ENCODE assay signal across 8 cellular contexts in genomic region chr2:162072181-162072702, GRCh38. TPM values are rescaled to one million over a fixed set of nuclear protein-coding genes. Genes with fewer than 3 reads are reported as not detected.
A peak's percentile ranks its signal among the peaks of the same experiment; 100 is the strongest.
DNase-seq lines count a peak whose midpoint lies in the region; ATAC-seq lines count a peak whose summit lies in the region.

No MANE protein-coding gene starts in this region.

- peaks cover 8 to 16% of the 10 kb centered on the region in 2 donors for H3K36me3 Mint-ChIP-seq in activated T-cell treated with anti-CD3 and anti-CD28 coated beads, Interleukin-2, amount 50 U/mL, for 72 hours (ENCODE audit: insufficient read depth in 2 of 2)
- peaks cover 9 to 47% of the 10 kb centered on the region in 2 donors for H3K36me3 Mint-ChIP-seq in activated naive CD4-positive, alpha-beta T cell treated with anti-CD3 and anti-CD28 coated beads, Interleukin-2, amount 50 U/mL, for 72 hours
- no peaks in the 10 kb centered on the region for H3K36me3 Mint-ChIP-seq in immature natural killer cell

- peak overlapping the region; percentile 90 for H3K27ac Mint-ChIP-seq in activated T-cell treated with anti-CD3 and anti-CD28 coated beads, Interleukin-2, amount 50 U/mL, for 72 hours
- H3K27ac Mint-ChIP-seq in activated naive CD4-positive, alpha-beta T cell treated with anti-CD3 and anti-CD28 coated beads, Interleukin-2, amount 50 U/mL, for 72 hours = peak overlapping the region in 1 of 2 donors; percentile 10
- no peak overlapping the region for H3K27ac Mint-ChIP-seq in immature natural killer cell

- H3K27me3 Mint-ChIP-seq in activated T-cell treated with anti-CD3 and anti-CD28 coated beads, Interleukin-2, amount 50 U/mL, for 72 hours (ENCODE audit: low read depth) = no peaks in the 10 kb centered on the region
- peaks cover 5 to 28% (median 7%) of the 10 kb centered on the region in 3 donors for H3K27me3 Mint-ChIP-seq in immature natural killer cell (ENCODE audit: low read depth in 3 of 3)

- peak; percentile 73 to 81 for ATAC-seq in activated T-cell treated with anti-CD3 and anti-CD28 coated beads, Interleukin-2, amount 50 U/mL, for 72 hours (replicated peaks in 1 of 2)
- ATAC-seq in HG03025 (IDR thresholded peaks at IDR 0.05; ENCODE audit: low FRiP score, unreplicated experiment) = peak; percentile 61
- ATAC-seq in activated naive CD4-positive, alpha-beta T cell treated with anti-CD3 and anti-CD28 coated beads, Interleukin-2, amount 50 U/mL, for 72 hours = peak; percentile 75 to 89

- no peak for DNase-seq in activated T-cell treated with anti-CD3 and anti-CD28 coated beads, Interleukin-2, amount 50 U/mL, for 72 hours
- no peak for DNase-seq in activated T-cell treated with anti-CD3 and anti-CD28 coated beads for 4 hours
- no peak for DNase-seq in activated naive CD4-positive, alpha-beta T cell treated with anti-CD3 and anti-CD28 coated beads, Interleukin-2, amount 50 U/mL, for 72 hours (ENCODE audit: low spot score in 2 of 2)
- DNase-seq in non-pigmented ciliary epithelial cell (ENCODE audit: low read depth) = peak; percentile 59
- DNase-seq in immature natural killer cell = no peak
- no peak for DNase-seq in globus pallidus (ENCODE audit: low spot score)
- no peak for DNase-seq in NCI-H187 (lab: John Stamatoyannopoulos, UW)

- H3K4me3 Mint-ChIP-seq in activated T-cell treated with anti-CD3 and anti-CD28 coated beads, Interleukin-2, amount 50 U/mL, for 72 hours = peak overlapping the region; percentile 92 to 95
- peak overlapping the region in 2 of 5 donors; percentile 38 to 48 for H3K4me3 Mint-ChIP-seq in immature natural killer cell

- H3K4me1 Mint-ChIP-seq in activated T-cell treated with anti-CD3 and anti-CD28 coated beads, Interleukin-2, amount 50 U/mL, for 72 hours (ENCODE audit: low read depth) = peaks cover 53% of the 10 kb centered on the region
- peaks cover 5 to 10% of the 10 kb centered on the region in 2 donors for H3K4me1 Mint-ChIP-seq in immature natural killer cell

- no peaks in the 10 kb centered on the region for H3K9me3 Mint-ChIP-seq in activated T-cell treated with anti-CD3 and anti-CD28 coated beads, Interleukin-2, amount 50 U/mL, for 72 hours
- H3K9me3 Mint-ChIP-seq in activated naive CD4-positive, alpha-beta T cell treated with anti-CD3 and anti-CD28 coated beads, Interleukin-2, amount 50 U/mL, for 72 hours = peaks cover 0 to 5% of the 10 kb centered on the region in 2 donors
- H3K9me3 Mint-ChIP-seq in immature natural killer cell = peaks cover 0 to 2% (median 0%) of the 10 kb centered on the region in 6 donors

RNA-seq across cellular contexts. Expression of gene DPP4, which starts 1.8 kb away (rescaled TPM):
- 10 to 100 TPM; 37.6 to 52.9 TPM for total RNA-seq in activated T-cell treated with anti-CD3 and anti-CD28 coated beads, Interleukin-2, amount 50 U/mL, for 72 hours
- total RNA-seq in activated naive CD4-positive, alpha-beta T cell treated with anti-CD3 and anti-CD28 coated beads, Interleukin-2, amount 50 U/mL, for 72 hours = 10 to 100 TPM in 1 of 2 donors, 1 to 10 TPM in 1; 5.1 to 42.0 TPM
- 1 to 10 TPM; 2.5 to 6.0 (median 4.3) TPM for polyA plus RNA-seq in immature natural killer cell
